2 cellular contexts compared by ENCODE assay signal in genomic region chr15:71338251-71338650, GRCh38.
TF ChIP-seq lines count a peak whose summit lies in the region.

No MANE protein-coding gene starts in this region.

TF ChIP-seq in A549, 52 proteins besides CTCF, POLR2A, EP300 and RAD21:
- TF ChIP-seq E2F6 (IDR thresholded peaks at IDR 0.05; ENCODE audit: borderline replicate concordance, low read depth) (no peak), CHD2 (IDR thresholded peaks at IDR 0.05; ENCODE audit: low read length, partially characterized antibody) (no peak), RFX5 (IDR thresholded peaks at IDR 0.05) (no peak), HOXB5 (CRISPR knock-in tag; IDR thresholded peaks at IDR 0.05) (no peak), HMGXB4 (CRISPR knock-in tag; IDR thresholded peaks at IDR 0.05; ENCODE audit: borderline replicate concordance) (no peak), JUN (IDR thresholded peaks at IDR 0.05) (no peak), CHD4 (IDR thresholded peaks at IDR 0.05; ENCODE audit: borderline replicate concordance) (no peak), NFE2L2 (conservative IDR thresholded peaks at IDR 0.05; ENCODE audit: low read length) (no peak), MAX (IDR thresholded peaks at IDR 0.05) (no peak), BHLHE40 (IDR thresholded peaks at IDR 0.05; ENCODE audit: low read depth, low read length) (no peak), NR3C1 (IDR thresholded peaks at IDR 0.05) (no peak), NPAS2 (CRISPR knock-in tag; IDR thresholded peaks at IDR 0.05; ENCODE audit: borderline replicate concordance) (no peak), HES2 (IDR thresholded peaks at IDR 0.05) (no peak)

TF ChIP-seq in H1, 55 proteins besides CTCF, POLR2A, EP300 and RAD21:
- TF ChIP-seq NANOG (IDR thresholded peaks at IDR 0.05; ENCODE audit: insufficient read depth, low read depth, low read length, poor library complexity, severe bottlenecking) (no peak), EZH2 (IDR thresholded peaks at IDR 0.05; ENCODE audit: low read depth, low read length, severe bottlenecking) (no peak)
